Comparison of ENCODE assay signal across 13 cellular contexts in the genomic region with DNA sequence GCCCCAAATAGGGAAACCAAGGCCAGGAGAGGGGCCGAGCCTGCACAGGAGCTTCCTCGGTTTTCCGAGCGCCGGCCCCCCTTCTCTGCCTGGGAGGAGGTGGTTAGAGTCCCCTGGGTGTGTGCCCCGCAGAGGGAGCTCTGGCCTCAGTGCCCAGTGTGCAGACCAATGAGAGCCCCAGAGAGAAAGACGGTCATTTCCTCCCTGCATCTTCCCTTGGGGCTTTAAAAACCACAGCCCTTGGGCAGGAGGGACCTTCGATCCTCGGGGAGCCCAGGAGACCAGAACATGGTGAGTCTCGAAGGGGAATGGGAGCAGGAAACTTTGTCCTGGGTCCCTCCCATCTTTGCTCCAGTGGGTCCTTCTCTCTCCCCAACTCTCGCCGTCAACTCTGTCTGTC. TPM values are rescaled to one million over a fixed set of nuclear protein-coding genes. Genes with fewer than 3 reads are reported as not detected.
A peak's percentile ranks its signal among the peaks of the same experiment; 100 is the strongest.
DNase-seq lines count a peak whose midpoint lies in the region; ATAC-seq and TF ChIP-seq lines count a peak whose summit lies in the region.
"Had no signal": no experiment of that assay in that cellular context is flagged by ENCODE, and none has a peak within 500 bp of the region (broad histone marks: within the 10 kb centered on the region; RNA-seq: fewer than 3 reads in every experiment).

Gene C5AR1 (plus strand): TSS at position 254 of the 400 bp plus-strand sequence. CDS start 35 bp downstream, at position 289.

- H3K4me3 ChIP-seq in GM06990 (replicated peaks; ENCODE audit: low read depth, low read length) (peak within 1 kb of the TSS; percentile 17), adipocyte (ENCODE audit: low read length) (no peak within 1 kb of the TSS), skin epidermis (peak within 1 kb of the TSS in 4 of 7 experiments; percentile 10 to 20 (median 18)), mesendoderm (ENCODE audit: low read length) (no peak within 1 kb of the TSS)

- H3K27me3 ChIP-seq in GM06990 (replicated peaks; ENCODE audit: control insufficient read depth, insufficient read depth, low read length) (no peaks in the 10 kb centered on the region), adipocyte (replicated peaks; ENCODE audit: control insufficient read depth, insufficient read depth, low read length) (no peaks in the 10 kb centered on the region), mesendoderm (ENCODE audit: insufficient read depth, low read length, poor library complexity) (no peaks in the 10 kb centered on the region)

- H4K8ac ChIP-seq in mesendoderm (ENCODE audit: low read depth, low read length): no peak within 1 kb of the TSS

- H2BK15ac ChIP-seq in mesendoderm (replicated peaks; ENCODE audit: low read depth): no peak within 1 kb of the TSS

- no peak within 1 kb of the TSS for H2BK5ac ChIP-seq in mesendoderm (ENCODE audit: low read length)

- H2BK120ac ChIP-seq in mesendoderm (ENCODE audit: low read depth, low read length): no peak within 1 kb of the TSS

- ATAC-seq in left lobe of liver: peak; percentile 8
- no peak for ATAC-seq in HG02759 (IDR thresholded peaks at IDR 0.05; ENCODE audit: unreplicated experiment)
- ATAC-seq in GM19452 (IDR thresholded peaks at IDR 0.05; ENCODE audit: unreplicated experiment): no peak
- ATAC-seq: activated T-cell treated with anti-CD3 and anti-CD28 coated beads, Interleukin-2, amount 50 U/mL, for 4 hours had no signal

- H2AK5ac ChIP-seq in mesendoderm (ENCODE audit: low read length): no peak within 1 kb of the TSS

- H3K79me2 ChIP-seq in mesendoderm (ENCODE audit: control insufficient read depth, insufficient read depth, low read length): no peaks in the 10 kb centered on the region

- no peak within 1 kb of the TSS for H3K56ac ChIP-seq in mesendoderm (ENCODE audit: low read length)

- no peak within 1 kb of the TSS for H3K18ac ChIP-seq in mesendoderm (ENCODE audit: low read length)

- H3K9me3 ChIP-seq in adipocyte (ENCODE audit: control insufficient read depth, low read length): no peaks in the 10 kb centered on the region

- H3K36me3 ChIP-seq in GM06990 (ENCODE audit: control insufficient read depth, insufficient read depth, low read length) (no peaks in the 10 kb centered on the region), adipocyte (ENCODE audit: control insufficient read depth, insufficient read depth, low read length, severe bottlenecking) (no peaks in the 10 kb centered on the region), mesendoderm (ENCODE audit: control insufficient read depth, insufficient read depth, low read length) (no peaks in the 10 kb centered on the region)

- H4K5ac ChIP-seq in mesendoderm (ENCODE audit: low read length): no peak within 1 kb of the TSS

- H3K9ac ChIP-seq in adipocyte (ENCODE audit: low read length) (peak within 1 kb of the TSS; percentile 35), mesendoderm (ENCODE audit: low read length) (no peak within 1 kb of the TSS)

- no peak within 1 kb of the TSS for H3K4ac ChIP-seq in mesendoderm (ENCODE audit: low read depth, low read length)

- no peaks in the 10 kb centered on the region for H3K79me1 ChIP-seq in mesendoderm (ENCODE audit: low read length)

- no CpG with 5 or more reads among the region's 12 CpGs for WGBS in mesendoderm (ENCODE audit: extremely low coverage, insufficient coverage, low lambda C conversion rate)

- TF ChIP-seq CTCF in GM06990 (IDR thresholded peaks at IDR 0.05; ENCODE audit: insufficient read depth, low read length, poor library complexity, severe bottlenecking): peak; percentile 29

- no peak for DNase-seq in GM06990 (ENCODE audit: extremely low read depth, insufficient read length)
- DNase-seq in adipocyte (ENCODE audit: low read depth): no peak
- no peak for DNase-seq in left lobe of liver (ENCODE audit: low spot score)
- DNase-seq in mesendoderm: no peak
- DNase-seq in HPDE6-E6E7 (ENCODE audit: extremely low spot score): no peak
- DNase-seq: activated T-cell treated with anti-CD3 and anti-CD28 coated beads, Interleukin-2, amount 50 U/mL, for 4 hours; NCI-H187 treated with DMSO at 0.1 percent for 48 hours had no signal

- H3K4me1 ChIP-seq in adipocyte (ENCODE audit: control insufficient read depth, insufficient read depth, low read length) (peaks cover 39% of the 10 kb centered on the region), mesendoderm (ENCODE audit: control insufficient read depth, low read depth, low read length) (no peaks in the 10 kb centered on the region)

- no peak within 1 kb of the TSS for H3K4me2 ChIP-seq in mesendoderm (ENCODE audit: low read length)

- H3K27ac ChIP-seq in skin epidermis: peak within 1 kb of the TSS in 8 of 21 experiments; percentile 10 to 76 (median 42)
- H3K27ac ChIP-seq in mesendoderm (ENCODE audit: low read depth, low read length): no peak within 1 kb of the TSS
- H3K27ac ChIP-seq: VCaP had no signal

- H3K23ac ChIP-seq in mesendoderm (ENCODE audit: low read length): no peak within 1 kb of the TSS

RNA-seq across cellular contexts. Expression of gene C5AR1, which starts in this region (rescaled TPM):
- 6.2 TPM for total RNA-seq in left lobe of liver
- 2.3 TPM for polyA plus RNA-seq in mesendoderm (2013, experiment 1 of 2)
- polyA plus RNA-seq in mesendoderm (2013, experiment 2 of 2): 2.3 TPM
- total RNA-seq: HT1080, pulmonary artery endothelial cell had no signal

Comparison
In these comparisons a context has a peak if more than half of its experiments do, and no peak if none do; other contexts are left out.
1. H3K4me3 ChIP-seq: peak in GM06990 (single experiment) and skin epidermis (4 of 7); none in adipocyte (single experiment) and mesendoderm (single experiment).